Comparison of ENCODE assay signal across 1 cellular context in genomic region chr7:141551080-141551772, GRCh38.
TF ChIP-seq lines count a peak whose summit lies in the region.

Gene AGK (plus strand): TSS chr7:141551410. CDS start chr7:141555467, 4,057 bp downstream.

TF ChIP-seq in Ishikawa, 13 proteins besides CTCF, POLR2A, EP300 and RAD21 (continued from another document):
- TF ChIP-seq CREB1 (IDR thresholded peaks at IDR 0.05; ENCODE audit: low read depth) (no peak), TEAD4 (IDR thresholded peaks at IDR 0.05) (no peak; the same call in 1 of the 2 replicates), CEBPB (IDR thresholded peaks at IDR 0.05) (peak; percentile 76)
TF ChIP-seq in Ishikawa: peak in this region for 10.
